In genomic region chr2:239035361-239035814, GRCh38 we compare ENCODE assay signal across 8 cellular contexts.
A peak's percentile ranks its signal among the peaks of the same experiment; 100 is the strongest.
DNase-seq lines count a peak whose midpoint lies in the region; ATAC-seq and TF ChIP-seq lines count a peak whose summit lies in the region.

No MANE protein-coding gene starts in this region.

- H3K27ac ChIP-seq in right lobe of liver = no peak overlapping the region

- no peaks in the 10 kb centered on the region for H3K4me1 Mint-ChIP-seq in Calu3 (ENCODE audit: low read depth, unreplicated experiment)
- H3K4me1 Mint-ChIP-seq in central memory CD8-positive, alpha-beta T cell = no peaks in the 10 kb centered on the region

- no peaks in the 10 kb centered on the region for H3K36me3 ChIP-seq in right lobe of liver

- WGBS in right lobe of liver (ENCODE audit: insufficient coverage, low coverage, low lambda C conversion rate, missing lambda C conversion rate) = no CpG with 5 or more reads among the region's 29 CpGs

- H3K9me3 ChIP-seq in right lobe of liver = no peaks in the 10 kb centered on the region

- no peak overlapping the region for H3K4me3 Mint-ChIP-seq in Calu3 (ENCODE audit: low read depth, unreplicated experiment)
- no peak overlapping the region for H3K4me3 Mint-ChIP-seq in central memory CD8-positive, alpha-beta T cell

- peak; percentile 95 for TF ChIP-seq CTCF in Calu3 (IDR thresholded peaks at IDR 0.05; ENCODE audit: unreplicated experiment)
- TF ChIP-seq CTCF in right lobe of liver (IDR thresholded peaks at IDR 0.05) = peak; percentile 58 to 90 (median 86)

- intact Hi-C loops in Calu3 (cut with micrococcal nuclease; ENCODE audit: unreplicated experiment) = loop anchor here (10.0 kb wide), 1 partner anchor 849 kb away; no protein-coding TSS in a partner anchor
- intact Hi-C loops in right lobe of liver (cut with DNase I) = loop anchor here in 1 of 2 donors (5.0 kb wide), 1 partner anchor 842 kb away; no protein-coding TSS in a partner anchor

- H3K27ac Mint-ChIP-seq in Calu3 (ENCODE audit: unreplicated experiment) = no peak overlapping the region
- no peak overlapping the region for H3K27ac Mint-ChIP-seq in central memory CD8-positive, alpha-beta T cell (ENCODE audit: low read depth)

- H3K36me3 Mint-ChIP-seq in Calu3 (ENCODE audit: insufficient read depth, unreplicated experiment) = peaks cover 3% of the 10 kb centered on the region
- H3K36me3 Mint-ChIP-seq in central memory CD8-positive, alpha-beta T cell (ENCODE audit: insufficient read depth) = peaks cover 5% of the 10 kb centered on the region

- H3K4me3 ChIP-seq in right lobe of liver = no peak overlapping the region

- no TSS peak for BruUV-seq in Calu3 (replicated peaks; lab: Mats Ljungman, UMichigan)

- peaks cover 65% of the 10 kb centered on the region for H3K27me3 Mint-ChIP-seq in Calu3 (ENCODE audit: unreplicated experiment)
- H3K27me3 Mint-ChIP-seq in central memory CD8-positive, alpha-beta T cell = peaks cover 37% of the 10 kb centered on the region

- H3K4me1 ChIP-seq in right lobe of liver = no peaks in the 10 kb centered on the region

- CTCF ChIA-PET in Calu3 (lab: Charles Lee) = no interaction called here

- no peaks in the 10 kb centered on the region for H3K27me3 ChIP-seq in right lobe of liver

- TF ChIP-seq POLR2A in right lobe of liver (IDR thresholded peaks at IDR 0.05) = no peak

- H3K9me3 Mint-ChIP-seq in Calu3 (ENCODE audit: low read depth, unreplicated experiment) = no peaks in the 10 kb centered on the region
- H3K9me3 Mint-ChIP-seq in central memory CD8-positive, alpha-beta T cell = no peaks in the 10 kb centered on the region

- DNase-seq in Calu3 (peak; percentile 78), HK-2 (ENCODE audit: unreplicated experiment) (peak; percentile 48), right lobe of liver (peak; percentile 53 to 76 (median 65)), SW480 (ENCODE audit: low spot score) (no peak)
- peak; percentile 46 to 62 for DNase-seq in activated CD4-positive, alpha-beta T cell treated with anti-CD3 and anti-CD28 coated beads for 4 hours
- DNase-seq in central memory CD8-positive, alpha-beta T cell (ENCODE audit: low spot score in 2 of 2) = peak; percentile 36 to 73
- DNase-seq in stimulated activated CD8-positive, alpha-beta memory T cell treated with anti-CD3 and anti-CD28 coated beads, Interleukin-15, amount 100 ng/mL, for 1 hour (ENCODE audit: low read depth) = peak; percentile 43

- ATAC-seq in central memory CD8-positive, alpha-beta T cell (replicated peaks; ENCODE audit: extremely low read depth, poor library complexity, severe bottlenecking) = peak; percentile 68
- peak; percentile 84 to 90 (median 88) for ATAC-seq in right lobe of liver
- no peak for ATAC-seq in HG03460 (IDR thresholded peaks at IDR 0.05; ENCODE audit: unreplicated experiment)
